10 cellular contexts compared by ENCODE assay signal in genomic region chr19:34308381-34309367, GRCh38. TPM values are rescaled to one million over a fixed set of nuclear protein-coding genes. Genes with fewer than 3 reads are reported as not detected.
A peak's percentile ranks its signal among the peaks of the same experiment; 100 is the strongest.
DNase-seq lines count a peak whose midpoint lies in the region; ATAC-seq and TF ChIP-seq lines count a peak whose summit lies in the region.
"Had no signal": no experiment of that assay in that cellular context is flagged by ENCODE, and none has a peak within 500 bp of the region (broad histone marks: within the 10 kb centered on the region; RNA-seq: fewer than 3 reads in every experiment).

No MANE protein-coding gene starts in this region.

- no peaks in the 10 kb centered on the region for H3K9me3 Mint-ChIP-seq in WTC11
- H3K9me3 Mint-ChIP-seq in activated T-helper 2 cell treated with anti-CD3 and anti-CD28 coated beads, Interferon-gamma antibody, Interleukin-2, Interleukin-4, amounts not matched to agents 10 μg/mL and 5 μg/mL and 100 μg/mL, durations not matched to agents 14 hours and 24 hours and 36 hours = no peaks in the 10 kb centered on the region

- H3K4me3 Mint-ChIP-seq in WTC11 = no peak overlapping the region
- no peak overlapping the region for H3K4me3 Mint-ChIP-seq in activated T-helper 2 cell treated with anti-CD3 and anti-CD28 coated beads, Interferon-gamma antibody, Interleukin-2, Interleukin-4, amounts not matched to agents 10 μg/mL and 5 μg/mL and 100 μg/mL, durations not matched to agents 14 hours and 24 hours and 36 hours (ENCODE audit: low read depth)

- H3K27me3 Mint-ChIP-seq in WTC11 (ENCODE audit: low read depth) = no peaks in the 10 kb centered on the region
- no peaks in the 10 kb centered on the region for H3K27me3 Mint-ChIP-seq in activated T-helper 2 cell treated with anti-CD3 and anti-CD28 coated beads, Interferon-gamma antibody, Interleukin-2, Interleukin-4, amounts not matched to agents 10 μg/mL and 5 μg/mL and 100 μg/mL, durations not matched to agents 14 hours and 24 hours and 36 hours (ENCODE audit: low read depth)

- TF ChIP-seq CTCF in WTC11 (IDR thresholded peaks at IDR 0.05) = no peak
- TF ChIP-seq CTCF in fibroblast of villous mesenchyme (IDR thresholded peaks at IDR 0.05; ENCODE audit: insufficient read depth, low read depth, low read length) = no peak
- no peak for TF ChIP-seq CTCF in suprapubic skin (IDR thresholded peaks at IDR 0.05)

- intact Hi-C loops in activated T-helper 2 cell treated with anti-CD3 and anti-CD28 coated beads, Interferon-gamma antibody, Interleukin-2, Interleukin-4, amounts not matched to agents 10 μg/mL and 5 μg/mL and 100 μg/mL, durations not matched to agents 14 hours and 24 hours and 36 hours (cut with micrococcal nuclease) = no loop called here

- CTCF ChIA-PET in WTC11 (lab: Charles Lee) = no interaction called here

- TF ChIP-seq EP300 in suprapubic skin (IDR thresholded peaks at IDR 0.05) = no peak

- WGBS in suprapubic skin = 73% methylated on average over 8 of the region's 8 CpGs

- H3K27me3 ChIP-seq in suprapubic skin = no peaks in the 10 kb centered on the region

- TF ChIP-seq POLR2A in suprapubic skin (IDR thresholded peaks at IDR 0.05) = no peak

- H3K4me1 Mint-ChIP-seq in WTC11 = peaks cover 18% of the 10 kb centered on the region
- peaks cover 6% of the 10 kb centered on the region for H3K4me1 Mint-ChIP-seq in activated T-helper 2 cell treated with anti-CD3 and anti-CD28 coated beads, Interferon-gamma antibody, Interleukin-2, Interleukin-4, amounts not matched to agents 10 μg/mL and 5 μg/mL and 100 μg/mL, durations not matched to agents 14 hours and 24 hours and 36 hours (ENCODE audit: low read depth)

- no peak for ATAC-seq in WTC11

- H3K27ac ChIP-seq in suprapubic skin = peak overlapping the region; percentile 80

- H3K9me3 ChIP-seq in suprapubic skin = no peaks in the 10 kb centered on the region

- H3K4me3 ChIP-seq in fibroblast of villous mesenchyme (ENCODE audit: low read depth, low read length) (no peak overlapping the region), suprapubic skin (no peak overlapping the region)

- peak; percentile 64 for DNase-seq in activated effector memory CD4-positive, alpha-beta T cell treated with anti-CD3 and anti-CD28 coated beads, Interleukin-2, amount 50 U/mL, for 16 hours
- DNase-seq in activated effector memory CD4-positive, alpha-beta T cell treated with Interleukin-2 at 50 U/mL for 16 hours = no peak
- DNase-seq in WTC11 (ENCODE audit: low spot score) = no peak
- DNase-seq in fibroblast of villous mesenchyme (ENCODE audit: low read depth) = peak; percentile 45
- DNase-seq in suprapubic skin (ENCODE audit: low spot score in 2 of 2) = no peak
- DNase-seq in GOT3 (lab: John Stamatoyannopoulos, UW) = no peak
- DNase-seq in NCI-H1436 (lab: John Stamatoyannopoulos, UW) = no peak
- DNase-seq in activated T-helper 2 cell treated with anti-CD3 and anti-CD28 coated beads, Interferon-gamma antibody, Interleukin-2, Interleukin-4, amounts not matched to agents 10 μg/mL and 5 μg/mL and 100 μg/mL, durations not matched to agents 14 hours and 24 hours and 36 hours (ENCODE audit: low spot score) = no peak
- DNase-seq: activated CD8-positive, alpha-beta memory T cell treated with anti-CD3 and anti-CD28 coated beads, Interleukin-2, amount 50 U/mL, for 48 hours; stimulated activated CD4-positive, alpha-beta T cell treated with anti-CD3 and anti-CD28 coated beads, Interleukin-4, amount 100 ng/mL, for 4 hours had no signal

- POLR2A ChIA-PET in WTC11 (lab: Charles Lee) = interaction anchor here (0.6 kb wide), 1 partner anchor 25 kb away, joined by 6 read pairs; no protein-coding TSS in a partner anchor

- peaks cover 4% of the 10 kb centered on the region; the same call in 1 of the 2 replicates for H3K36me3 Mint-ChIP-seq in WTC11
- H3K36me3 Mint-ChIP-seq in activated T-helper 2 cell treated with anti-CD3 and anti-CD28 coated beads, Interferon-gamma antibody, Interleukin-2, Interleukin-4, amounts not matched to agents 10 μg/mL and 5 μg/mL and 100 μg/mL, durations not matched to agents 14 hours and 24 hours and 36 hours (ENCODE audit: low read depth) = no peaks in the 10 kb centered on the region

- H3K36me3 ChIP-seq in suprapubic skin = no peaks in the 10 kb centered on the region

- H3K27ac Mint-ChIP-seq in WTC11 = peak overlapping the region; percentile 55
- no peak overlapping the region for H3K27ac Mint-ChIP-seq in activated T-helper 2 cell treated with anti-CD3 and anti-CD28 coated beads, Interferon-gamma antibody, Interleukin-2, Interleukin-4, amounts not matched to agents 10 μg/mL and 5 μg/mL and 100 μg/mL, durations not matched to agents 14 hours and 24 hours and 36 hours

- peaks cover 63% of the 10 kb centered on the region for H3K4me1 ChIP-seq in suprapubic skin

TF ChIP-seq in WTC11, 78 proteins besides CTCF, POLR2A, EP300 and RAD21:
- TF ChIP-seq ETV6 (CRISPR knock-in tag; IDR thresholded peaks at IDR 0.05) = no peak
- no peak for TF ChIP-seq RORB (CRISPR knock-in tag; IDR thresholded peaks at IDR 0.05)
- TF ChIP-seq OVOL2 (CRISPR knock-in tag; IDR thresholded peaks at IDR 0.05; ENCODE audit: borderline replicate concordance) = no peak
- TF ChIP-seq, protein P1, sequence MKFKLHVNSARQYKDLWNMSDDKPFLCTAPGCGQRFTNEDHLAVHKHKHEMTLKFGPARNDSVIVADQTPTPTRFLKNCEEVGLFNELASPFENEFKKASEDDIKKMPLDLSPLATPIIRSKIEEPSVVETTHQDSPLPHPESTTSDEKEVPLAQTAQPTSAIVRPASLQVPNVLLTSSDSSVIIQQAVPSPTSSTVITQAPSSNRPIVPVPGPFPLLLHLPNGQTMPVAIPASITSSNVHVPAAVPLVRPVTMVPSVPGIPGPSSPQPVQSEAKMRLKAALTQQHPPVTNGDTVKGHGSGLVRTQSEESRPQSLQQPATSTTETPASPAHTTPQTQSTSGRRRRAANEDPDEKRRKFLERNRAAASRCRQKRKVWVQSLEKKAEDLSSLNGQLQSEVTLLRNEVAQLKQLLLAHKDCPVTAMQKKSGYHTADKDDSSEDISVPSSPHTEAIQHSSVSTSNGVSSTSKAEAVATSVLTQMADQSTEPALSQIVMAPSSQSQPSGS (CRISPR knock-in tag; IDR thresholded peaks at IDR 0.05; ENCODE audit: borderline replicate concordance, low read depth) = no peak
- TF ChIP-seq ZNF138 (CRISPR knock-in tag; conservative IDR thresholded peaks at IDR 0.05) = no peak

RNA-seq across cellular contexts. Expression of gene GARRE1, which starts 54.3 kb away (rescaled TPM):
- 16.7 to 20.8 TPM (median 19.8 TPM) in 3 replicates for total RNA-seq in WTC11 (2021)
- 14.5 and 16.8 TPM in 2 replicates for total RNA-seq in fibroblast of villous mesenchyme
- total RNA-seq in suprapubic skin = 10 to 100 TPM; 24.3 to 37.3 (median 31.0) TPM
- total RNA-seq in activated T-helper 2 cell treated with anti-CD3 and anti-CD28 coated beads, Interferon-gamma antibody, Interleukin-2, Interleukin-4, amounts not matched to agents 10 μg/mL and 5 μg/mL and 100 μg/mL, durations not matched to agents 14 hours and 24 hours and 36 hours = 9.6 and 10.0 TPM in 2 replicates

RNA-seq across cellular contexts. Expression of gene GPI, which starts 56.3 kb away (rescaled TPM):
- total RNA-seq in WTC11 (2021) = 389 to 452 TPM (median 446 TPM) in 3 replicates
- 102 and 111 TPM in 2 replicates for total RNA-seq in fibroblast of villous mesenchyme
- total RNA-seq in suprapubic skin = 100 to 1,000 TPM in 3 of 4 donors, 10 to 100 TPM in 1; 75.8 to 219 (median 180) TPM
- 622 and 630 TPM in 2 replicates for total RNA-seq in activated T-helper 2 cell treated with anti-CD3 and anti-CD28 coated beads, Interferon-gamma antibody, Interleukin-2, Interleukin-4, amounts not matched to agents 10 μg/mL and 5 μg/mL and 100 μg/mL, durations not matched to agents 14 hours and 24 hours and 36 hours

Comparison
In these comparisons a context has a peak if more than half of its experiments do, and no peak if none do; other contexts are left out.
1. DNase-seq: peak in activated effector memory CD4-positive, alpha-beta T cell treated with anti-CD3 and anti-CD28 coated beads, Interleukin-2, amount 50 U/mL, for 16 hours (single experiment) and fibroblast of villous mesenchyme (single experiment); none in activated effector memory CD4-positive, alpha-beta T cell treated with Interleukin-2 at 50 U/mL for 16 hours (single experiment), WTC11 (single experiment), suprapubic skin (0 of 2), GOT3 (single experiment), NCI-H1436 (single experiment) and activated T-helper 2 cell treated with anti-CD3 and anti-CD28 coated beads, Interferon-gamma antibody, Interleukin-2, Interleukin-4, amounts not matched to agents 10 μg/mL and 5 μg/mL and 100 μg/mL, durations not matched to agents 14 hours and 24 hours and 36 hours (single experiment).